ENCODE assay signal across 30 cellular contexts in the genomic region with DNA sequence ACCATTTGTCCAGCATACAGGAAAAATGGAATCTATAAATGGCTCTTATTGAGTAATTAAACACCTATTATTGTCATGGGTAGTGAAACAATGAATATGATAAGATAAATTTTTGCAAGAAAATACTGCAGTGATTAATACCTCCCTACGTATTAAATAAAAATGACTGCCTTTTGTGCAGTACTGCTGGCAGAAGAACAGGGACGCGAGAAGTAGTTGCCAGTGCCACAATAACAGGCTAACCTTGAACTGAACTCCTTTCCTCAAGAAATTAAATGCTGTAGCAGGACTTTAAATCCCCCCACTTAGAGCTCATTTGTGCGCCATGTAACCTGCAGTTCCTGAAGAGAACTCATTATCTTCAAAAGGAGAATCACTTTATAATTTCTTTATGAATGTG. TPM values are rescaled to one million over a fixed set of nuclear protein-coding genes. Genes with fewer than 3 reads are reported as not detected.
"Had no signal": no experiment of that assay in that cellular context is flagged by ENCODE, and none has a peak within 500 bp of the region (broad histone marks: within the 10 kb centered on the region; RNA-seq: fewer than 3 reads in every experiment).

No MANE protein-coding gene starts in this region.

- DNase-seq: activated CD4-positive, alpha-beta memory T cell treated with anti-CD3 and anti-CD28 coated beads for 36 hours; activated CD4-positive, alpha-beta T cell treated with anti-CD3 and anti-CD28 coated beads for 48 hours; activated CD8-positive, alpha-beta memory T cell treated with anti-CD3 and anti-CD28 coated beads, Interleukin-2, amount 50 U/mL, for 48 hours; activated gamma-delta T cell; activated naive CD4-positive, alpha-beta T cell treated with anti-CD3 and anti-CD28 coated beads, Interleukin-2, amount 10 ng/mL, durations not matched to agents 7 days and 5 days; activated T-cell treated with anti-CD3 and anti-CD28 coated beads, Interleukin-2, amount 50 U/mL, for 24 hours; effector memory CD8-positive, alpha-beta T cell; head of caudate nucleus; immature natural killer cell; kidney; lower lobe of right lung; mesenchymal stem cell; mucosa of descending colon; posterior cingulate gyrus; right lobe of liver; stimulated activated CD4-positive, alpha-beta T cell treated with anti-CD3 and anti-CD28 coated beads, Interleukin-2, amount 100 ng/mL, for 48 hours; stimulated activated naive CD4-positive, alpha-beta T cell treated with Interleukin-2 at 50 U/mL for 16 hours; SW 1271; T-helper 17 cell; T1000; testis; trophoblast cell; WERI-Rb-1 had no signal

- H3K36me3 ChIP-seq: gastroesophageal sphincter, lower lobe of right lung, right lobe of liver, WERI-Rb-1 had no signal

- H3K9me3 ChIP-seq: gastroesophageal sphincter, lower lobe of right lung, mucosa of descending colon, right lobe of liver, testis had no signal

- FAIRE-seq: bronchial epithelial cell, colon, kidney, urothelium cell line had no signal

- H3K4me3 ChIP-seq: gastroesophageal sphincter, lower lobe of right lung, mucosa of descending colon, right lobe of liver, testis had no signal

- ATAC-seq: activated CD4-positive, CD25-positive, alpha-beta regulatory T cell treated with anti-CD3 and anti-CD28 coated beads, Interleukin-2, amount 50 U/mL, for 24 hours; effector memory CD8-positive, alpha-beta T cell; gastroesophageal sphincter; lower lobe of right lung; mucosa of descending colon; natural killer cell treated with Interleukin-12 subunit alpha and Interleukin-12 subunit beta and Interleukin-15 and Interleukin-18, amount 100 ng/mL, for 72 hours; right lobe of liver; T-helper 17 cell had no signal

- H3K4me1 ChIP-seq: lower lobe of right lung, testis had no signal

- H3K27ac ChIP-seq: gastroesophageal sphincter, lower lobe of right lung, right lobe of liver, testis, WERI-Rb-1 had no signal

- H3K27me3 ChIP-seq: gastroesophageal sphincter, right lobe of liver, testis had no signal

RNA-seq across cellular contexts. Expression of gene FIGN, which starts 24.6 kb away (rescaled TPM):
- total RNA-seq: activated CD4-positive, alpha-beta memory T cell treated with anti-CD3 and anti-CD28 coated beads for 36 hours; activated CD8-positive, alpha-beta memory T cell treated with anti-CD3 and anti-CD28 coated beads for 36 hours; natural killer cell treated with Interleukin-12 subunit alpha and Interleukin-12 subunit beta and Interleukin-15 and Interleukin-18, amount 100 ng/mL, for 72 hours; T-helper 17 cell had no signal
- polyA plus RNA-seq: immature natural killer cell had no signal
